18 cellular contexts compared by ENCODE assay signal in genomic region chr9:114909657-114910056, GRCh38. TPM values are rescaled to one million over a fixed set of nuclear protein-coding genes. Genes with fewer than 3 reads are reported as not detected.
DNase-seq lines count a peak whose midpoint lies in the region; ATAC-seq and TF ChIP-seq lines count a peak whose summit lies in the region.
"Had no signal": no experiment of that assay in that cellular context is flagged by ENCODE, and none has a peak within 500 bp of the region (broad histone marks: within the 10 kb centered on the region; RNA-seq: fewer than 3 reads in every experiment).

No MANE protein-coding gene starts in this region.

- peaks cover 45% of the 10 kb centered on the region for H3K4me1 Mint-ChIP-seq in MCF 10A (ENCODE audit: insufficient read depth, unreplicated experiment)
- H3K4me1 Mint-ChIP-seq in central memory CD8-positive, alpha-beta T cell, result peaks cover 58% of the 10 kb centered on the region

- 95% methylated on average over 1 of the region's 1 CpG for WGBS in thymus
- 91 to 100% methylated on average over 1 of the region's 1 CpG for whole genome bisulfite sequencing in thyroid gland, 2 donors

- H3K27ac ChIP-seq in breast epithelium (no peak overlapping the region), thymus (ENCODE audit: low read depth) (peak overlapping the region; percentile 19), thyroid gland (no peak overlapping the region)
- H3K27ac ChIP-seq: left lung, right atrium auricular region had no signal

- no peak for DNase-seq in MCF 10A (ENCODE audit: unreplicated experiment)
- no peak for DNase-seq in breast epithelium (ENCODE audit: low spot score in 2 of 2)
- DNase-seq in NCI-H69 (lab: John Stamatoyannopoulos, UW), result peak; percentile 41
- DNase-seq in central memory CD8-positive, alpha-beta T cell (ENCODE audit: low spot score in 2 of 2), result no peak
- DNase-seq in NOMO-1 treated with dmso at 0.1 percent for 144 hours (lab: John Stamatoyannopoulos, UW; ENCODE audit: unreplicated experiment), result no peak
- DNase-seq in thyroid gland, result no peak
- DNase-seq: left lung; NCI-H2227 treated with DMSO at 0.1 percent for 48 hours; stimulated activated CD4-positive, alpha-beta T cell treated with anti-CD3 and anti-CD28 coated beads, Interleukin-4, amount 100 ng/mL, for 24 hours; stimulated activated naive CD4-positive, alpha-beta T cell treated with Interleukin-2 at 50 U/mL for 16 hours; T-helper 9 cell had no signal

- no peak overlapping the region for H3K4me3 Mint-ChIP-seq in MCF 10A (ENCODE audit: unreplicated experiment)
- H3K4me3 Mint-ChIP-seq in central memory CD8-positive, alpha-beta T cell, result no peak overlapping the region
- H3K4me3 Mint-ChIP-seq: dendritic cell treated with granulocyte-macrophage colony-stimulating factor and Interleukin-4, amounts not matched to agents 40 ng/mL and 50 ng/mL, for 4 days had no signal

- H3K4me3 ChIP-seq in breast epithelium (no peak overlapping the region), thymus (ENCODE audit: low read length) (no peak overlapping the region), thyroid gland (replicated peaks in 1 of 3) (no peak overlapping the region)
- H3K4me3 ChIP-seq: left lung, MG63, right atrium auricular region had no signal

- H3K27ac Mint-ChIP-seq in MCF 10A (ENCODE audit: low read depth, unreplicated experiment), result peak overlapping the region; percentile 80
- peak overlapping the region; percentile 75 for H3K27ac Mint-ChIP-seq in central memory CD8-positive, alpha-beta T cell (ENCODE audit: low read depth)
- H3K27ac Mint-ChIP-seq: dendritic cell treated with granulocyte-macrophage colony-stimulating factor and Interleukin-4, amounts not matched to agents 40 ng/mL and 50 ng/mL, for 4 days had no signal

- no TSS peak for BruUV-seq in MCF 10A (replicated peaks; lab: Mats Ljungman, UMichigan)

- H3K27me3 ChIP-seq in breast epithelium, result no peaks in the 10 kb centered on the region
- no peaks in the 10 kb centered on the region for H3K27me3 ChIP-seq in thymus (ENCODE audit: control insufficient read depth, insufficient read depth)
- no peaks in the 10 kb centered on the region for H3K27me3 ChIP-seq in thyroid gland
- H3K27me3 ChIP-seq: left lung, MG63, right atrium auricular region had no signal

- no peak for ATAC-seq in central memory CD8-positive, alpha-beta T cell (replicated peaks; ENCODE audit: extremely low read depth, poor library complexity, severe bottlenecking)
- no peak for ATAC-seq in GM18505 (IDR thresholded peaks at IDR 0.05; ENCODE audit: unreplicated experiment)

- H3K9me3 ChIP-seq in breast epithelium (no peaks in the 10 kb centered on the region), thymus (ENCODE audit: control insufficient read depth) (no peaks in the 10 kb centered on the region), thyroid gland (no peaks in the 10 kb centered on the region)
- H3K9me3 ChIP-seq: left lung, MG63, right atrium auricular region had no signal

- POLR2A ChIA-PET in MCF 10A (lab: Yijun Ruan, JAX), result interaction anchor here (0.6 to 2.7 kb wide), 13 partner anchors 43 to 246 kb away, joined by 3 to 8 read pairs (median 4); partner anchors contain the start of gene TNFSF15

- no peaks in the 10 kb centered on the region for H3K9me3 Mint-ChIP-seq in MCF 10A (ENCODE audit: unreplicated experiment)
- H3K9me3 Mint-ChIP-seq in central memory CD8-positive, alpha-beta T cell, result no peaks in the 10 kb centered on the region
- H3K9me3 Mint-ChIP-seq: dendritic cell treated with granulocyte-macrophage colony-stimulating factor and Interleukin-4, amounts not matched to agents 40 ng/mL and 50 ng/mL, for 4 days had no signal

- CTCF ChIA-PET in MCF 10A (lab: Yijun Ruan, JAX), result interaction anchor here (0.6 to 12.0 kb wide), 34 partner anchors 9 to 827 kb away, joined by 3 to 286 read pairs (median 7); partner anchors contain the start of genes TEX48 and TNFSF15

- intact Hi-C loops in MCF 10A (cut with micrococcal nuclease), result loop anchor here (5.0 kb wide), 3 partner anchors 52 to 613 kb away; no protein-coding TSS in a partner anchor
- intact Hi-C loops in breast epithelium (cut with DNase I; ENCODE audit: low total_unique reads), result loop anchor here (5.0 kb wide), 1 partner anchor 167 kb away; no protein-coding TSS in a partner anchor
- intact Hi-C loops in thyroid gland (cut with DNase I), result loop anchor here (5.0 kb wide), 2 partner anchors 103 to 172 kb away; no protein-coding TSS in a partner anchor

- H3K4me1 ChIP-seq in breast epithelium, result peaks cover 4 to 19% of the 10 kb centered on the region in 2 donors
- peaks cover 47% of the 10 kb centered on the region for H3K4me1 ChIP-seq in thymus (ENCODE audit: control insufficient read depth, insufficient read depth, low read length)
- H3K4me1 ChIP-seq in thyroid gland, result peaks cover 12 to 37% of the 10 kb centered on the region in 2 donors
- H3K4me1 ChIP-seq: right atrium auricular region had no signal

- H3K36me3 Mint-ChIP-seq in MCF 10A (ENCODE audit: insufficient read depth, unreplicated experiment), result peaks cover 10% of the 10 kb centered on the region
- H3K36me3 Mint-ChIP-seq in central memory CD8-positive, alpha-beta T cell (ENCODE audit: insufficient read depth), result peaks cover 17% of the 10 kb centered on the region

- TF ChIP-seq CTCF in MCF 10A (IDR thresholded peaks at IDR 0.05; ENCODE audit: unreplicated experiment) (no peak), breast epithelium (IDR thresholded peaks at IDR 0.05) (no peak), thyroid gland (IDR thresholded peaks at IDR 0.05) (no peak)

- H3K27me3 Mint-ChIP-seq in MCF 10A (ENCODE audit: insufficient read depth, unreplicated experiment), result no peaks in the 10 kb centered on the region
- H3K27me3 Mint-ChIP-seq in central memory CD8-positive, alpha-beta T cell, result no peaks in the 10 kb centered on the region
- H3K27me3 Mint-ChIP-seq: dendritic cell treated with granulocyte-macrophage colony-stimulating factor and Interleukin-4, amounts not matched to agents 40 ng/mL and 50 ng/mL, for 4 days had no signal

- TF ChIP-seq POLR2A in breast epithelium (IDR thresholded peaks at IDR 0.05) (no peak), GM18505 (IDR thresholded peaks at IDR 0.05; ENCODE audit: borderline replicate concordance, extremely low read depth, insufficient read depth, insufficient read length) (no peak), thyroid gland (IDR thresholded peaks at IDR 0.05) (no peak)

- H3K36me3 ChIP-seq in breast epithelium (no peaks in the 10 kb centered on the region), thymus (ENCODE audit: control insufficient read depth, insufficient read depth) (peaks cover 59% of the 10 kb centered on the region), thyroid gland (no peaks in the 10 kb centered on the region)
- H3K36me3 ChIP-seq: left lung, MG63, right atrium auricular region had no signal

RNA-seq across cellular contexts. Expression of gene TNFSF8, which starts 20.7 kb away (rescaled TPM):
- total RNA-seq in MCF 10A (2022) (not detected in 2 replicates), breast epithelium (1 to 10 TPM; 2.6 to 9.8 (median 4.7) TPM), thyroid gland (1 to 10 TPM; 1.3 to 4.2 (median 2.1) TPM)
- polyA plus RNA-seq in thymus, result 82.1 TPM
- total RNA-seq: astrocyte had no signal
- polyA plus RNA-seq: neural cell had no signal
